In genomic region chr3:114775395-114775794, GRCh38 we compare ENCODE assay signal across 26 cellular contexts.
A peak's percentile ranks its signal among the peaks of the same experiment; 100 is the strongest.
DNase-seq lines count a peak whose midpoint lies in the region; ATAC-seq and TF ChIP-seq lines count a peak whose summit lies in the region.
"Had no signal": no experiment of that assay in that cellular context is flagged by ENCODE, and none has a peak within 500 bp of the region (broad histone marks: within the 10 kb centered on the region; RNA-seq: fewer than 3 reads in every experiment).

No MANE protein-coding gene starts in this region.

- H3K9ac ChIP-seq in SK-N-SH = no peak overlapping the region

- no peaks in the 10 kb centered on the region for H3K4me1 Mint-ChIP-seq in activated T-helper 17 cell treated with anti-CD3 and anti-CD28 coated beads, Interleukin-2, amount 50 U/mL, for 72 hours

- no peaks in the 10 kb centered on the region for H3K36me3 ChIP-seq in SK-N-SH (replicated peaks in 1 of 2; ENCODE audit: control insufficient read depth in 1 of 2, insufficient read depth in 2 of 2, low read length in 1 of 2)
- H3K36me3 ChIP-seq: BE2C, neutrophil, prostate gland, thyroid gland had no signal

- H3K27me3 ChIP-seq in SK-N-SH (ENCODE audit: insufficient read depth) (no peaks in the 10 kb centered on the region), foreskin keratinocyte (no peaks in the 10 kb centered on the region)
- H3K27me3 ChIP-seq: BE2C, dorsolateral prefrontal cortex, neutrophil, thyroid gland had no signal

- no peak for TF ChIP-seq EP300 in SK-N-SH (IDR thresholded peaks at IDR 0.05; ENCODE audit: borderline replicate concordance in 1 of 2, low read depth in 1 of 2, low read length in 1 of 2)

- no peak for TF ChIP-seq RAD21 in SK-N-SH (IDR thresholded peaks at IDR 0.05; ENCODE audit: low read length)

- no peaks in the 10 kb centered on the region for H3K27me3 Mint-ChIP-seq in activated T-helper 17 cell treated with anti-CD3 and anti-CD28 coated beads, Interleukin-2, amount 50 U/mL, for 72 hours
- H3K27me3 Mint-ChIP-seq: activated CD8-positive, alpha-beta T cell treated with anti-CD3 and anti-CD28 coated beads for 36 hours had no signal

- H3K9me3 ChIP-seq in SK-N-SH = no peaks in the 10 kb centered on the region
- H3K9me3 ChIP-seq: BE2C, neutrophil, prostate gland, thyroid gland had no signal

- H3K4me2 ChIP-seq in SK-N-SH = no peak overlapping the region

- peaks cover 12% of the 10 kb centered on the region for H3K9me3 Mint-ChIP-seq in activated T-helper 17 cell treated with anti-CD3 and anti-CD28 coated beads, Interleukin-2, amount 50 U/mL, for 72 hours

- no peaks in the 10 kb centered on the region for H3K4me1 ChIP-seq in SK-N-SH (ENCODE audit: control insufficient read depth in 1 of 2, insufficient read depth in 2 of 2, low read depth in 1 of 2, low read length in 1 of 2)
- no peaks in the 10 kb centered on the region for H3K4me1 ChIP-seq in foreskin keratinocyte
- H3K4me1 ChIP-seq: BE2C, prostate gland had no signal

- peaks cover 20% of the 10 kb centered on the region for H3K36me3 Mint-ChIP-seq in activated T-helper 17 cell treated with anti-CD3 and anti-CD28 coated beads, Interleukin-2, amount 50 U/mL, for 72 hours (ENCODE audit: low read depth)

- no peak overlapping the region for H2AFZ ChIP-seq in SK-N-SH (ENCODE audit: low read depth)

- H3K4me3 ChIP-seq in SK-N-SH (ENCODE audit: low read depth in 2 of 2, low read length in 1 of 2) (no peak overlapping the region), fibroblast of pulmonary artery (replicated peaks; ENCODE audit: low read depth, low read length) (no peak overlapping the region)
- H3K4me3 ChIP-seq: dorsolateral prefrontal cortex, K562, lung, prostate gland, thyroid gland had no signal

- H4K20me1 ChIP-seq in SK-N-SH (ENCODE audit: insufficient read depth) = no peaks in the 10 kb centered on the region

- WGBS in SK-N-SH (ENCODE audit: low lambda C conversion rate) = 46% methylated on average over 2 of the region's 2 CpGs

- no peak overlapping the region for H3K4me3 Mint-ChIP-seq in activated T-helper 17 cell treated with anti-CD3 and anti-CD28 coated beads, Interleukin-2, amount 50 U/mL, for 72 hours
- H3K4me3 Mint-ChIP-seq: activated CD8-positive, alpha-beta T cell treated with anti-CD3 and anti-CD28 coated beads for 36 hours had no signal

- no peak overlapping the region for H3K27ac Mint-ChIP-seq in activated T-helper 17 cell treated with anti-CD3 and anti-CD28 coated beads, Interleukin-2, amount 50 U/mL, for 72 hours
- H3K27ac Mint-ChIP-seq: activated CD8-positive, alpha-beta T cell treated with anti-CD3 and anti-CD28 coated beads for 36 hours had no signal

- CTCF ChIA-PET in SK-N-SH (lab: Yijun Ruan, JAX) = no interaction called here

- H3F3A ChIP-seq in SK-N-SH (replicated peaks; ENCODE audit: insufficient read depth) = no peaks in the 10 kb centered on the region

- ATAC-seq in SK-N-SH treated with all-trans-retinoic acid at 6 μM for 48 hours = no peak
- ATAC-seq in foreskin keratinocyte = no peak
- ATAC-seq in activated T-helper 17 cell treated with anti-CD3 and anti-CD28 coated beads, Interleukin-2, amount 50 U/mL, for 72 hours (replicated peaks) = no peak
- ATAC-seq: activated CD8-positive, alpha-beta T cell treated with anti-CD3 and anti-CD28 coated beads for 36 hours; K562 had no signal

- no peaks in the 10 kb centered on the region for H3K9me2 ChIP-seq in SK-N-SH

- H3K79me2 ChIP-seq in SK-N-SH (ENCODE audit: insufficient read depth) = no peaks in the 10 kb centered on the region

- DNase-seq in SK-N-SH (no peak), RPMI7951 (ENCODE audit: low read depth) (peak; percentile 87), fibroblast of pulmonary artery (ENCODE audit: low read depth) (peak; percentile 28), NCI-H2029 (lab: John Stamatoyannopoulos, UW) (no peak), foreskin keratinocyte (no peak), NCI-H2196 treated with DMSO at 0.1 percent for 48 hours (lab: John Stamatoyannopoulos, UW; ENCODE audit: unreplicated experiment) (no peak)
- DNase-seq: activated CD8-positive, alpha-beta T cell treated with anti-CD3 and anti-CD28 coated beads for 36 hours; activated gamma-delta T cell treated with Interleukin-2 at 50 U/mL for 16 hours; activated T-cell treated with anti-CD3 and anti-CD28 coated beads for 4 hours; amniotic stem cell; BE2C; central memory CD4-positive, alpha-beta T cell; dorsolateral prefrontal cortex; H7; NCI-H226; SHP77; small intestine; stimulated activated CD4-positive, alpha-beta T cell treated with anti-CD3 and anti-CD28 coated beads, Interleukin-2, amount 100 ng/mL, for 48 hours; stimulated activated naive CD4-positive, alpha-beta T cell treated with Interleukin-2 at 50 U/mL for 16 hours; thyroid gland had no signal

- no peak for TF ChIP-seq CTCF in SK-N-SH (IDR thresholded peaks at IDR 0.05)
- no peak for TF ChIP-seq CTCF in fibroblast of pulmonary artery (IDR thresholded peaks at IDR 0.05; ENCODE audit: low read length, missing control alignments)
- TF ChIP-seq CTCF in foreskin keratinocyte (conservative IDR thresholded peaks at IDR 0.05) = no peak

- H3K27ac ChIP-seq in SK-N-SH (ENCODE audit: low read depth in 2 of 2, low read length in 1 of 2) (no peak overlapping the region), foreskin keratinocyte (no peak overlapping the region)
- H3K27ac ChIP-seq: dorsolateral prefrontal cortex, neutrophil, prostate gland, thyroid gland had no signal

- POLR2A ChIA-PET in SK-N-SH (lab: Yijun Ruan, JAX) = no interaction called here

TF ChIP-seq in SK-N-SH, 30 proteins besides CTCF, POLR2A, EP300 and RAD21:
- TF ChIP-seq MXI1 (IDR thresholded peaks at IDR 0.05; ENCODE audit: low read depth, low read length) (no peak), FOSL2 (IDR thresholded peaks at IDR 0.05; ENCODE audit: borderline replicate concordance, low read depth) (peak; percentile 13; the same call in 1 of the 2 replicates), NFIC (IDR thresholded peaks at IDR 0.05; ENCODE audit: borderline replicate concordance) (no peak)

TF ChIP-seq in SK-N-SH treated with all-trans-retinoic acid at 6 μM for 48 hours, 23 proteins besides CTCF, POLR2A, EP300 and RAD21:
- TF ChIP-seq SNAI2 (CRISPR knock-in tag; IDR thresholded peaks at IDR 0.05) (no peak), TOX (CRISPR knock-in tag; IDR thresholded peaks at IDR 0.05; ENCODE audit: borderline replicate concordance) (no peak), CREB5 (CRISPR knock-in tag; IDR thresholded peaks at IDR 0.05; ENCODE audit: low read depth) (no peak), OSR1 (CRISPR knock-in tag; IDR thresholded peaks at IDR 0.05) (no peak), ISL1 (CRISPR knock-in tag; IDR thresholded peaks at IDR 0.05) (no peak), GLIS3 (CRISPR knock-in tag; IDR thresholded peaks at IDR 0.05) (no peak), ZFP30 (CRISPR knock-in tag; IDR thresholded peaks at IDR 0.05) (no peak), CSDC2 (CRISPR knock-in tag; IDR thresholded peaks at IDR 0.05) (no peak), POU6F1 (CRISPR knock-in tag; IDR thresholded peaks at IDR 0.05; ENCODE audit: borderline replicate concordance, low read depth) (no peak), ZNF8 (CRISPR knock-in tag; IDR thresholded peaks at IDR 0.05) (no peak), PATZ1 (CRISPR knock-in tag; IDR thresholded peaks at IDR 0.05; ENCODE audit: borderline replicate concordance) (no peak), ZNF70 (CRISPR knock-in tag; IDR thresholded peaks at IDR 0.05) (no peak)

Comparison
In these comparisons a context has a peak if more than half of its experiments do, and no peak if none do; other contexts are left out.
1. DNase-seq: peak in RPMI7951 (single experiment) and fibroblast of pulmonary artery (single experiment); none in SK-N-SH (single experiment), NCI-H2029 (single experiment), foreskin keratinocyte (0 of 2) and NCI-H2196 treated with DMSO at 0.1 percent for 48 hours (single experiment).